9 cellular contexts compared by ENCODE assay signal in the genomic region with DNA sequence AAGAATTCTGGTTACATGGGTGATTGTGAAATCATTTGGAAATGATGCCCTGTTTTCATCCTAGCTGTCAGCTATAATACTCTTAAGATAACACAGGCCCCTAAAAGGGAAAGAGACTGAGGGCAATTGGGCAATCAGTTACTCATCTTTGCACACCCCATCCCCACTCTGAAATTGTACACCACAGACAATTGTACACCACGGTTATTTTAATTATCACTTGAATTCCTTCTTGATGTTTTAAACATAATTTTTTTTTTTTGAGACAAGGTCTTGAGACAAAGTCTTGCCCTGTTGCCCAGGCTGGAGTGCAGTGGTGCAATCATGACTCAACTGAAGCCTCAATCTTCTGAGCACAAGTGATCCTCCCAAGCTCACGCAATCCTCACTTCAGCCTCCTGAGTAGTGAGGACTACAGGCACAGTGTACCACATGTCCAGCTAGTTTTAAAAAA.
DNase-seq lines count a peak whose midpoint lies in the region; TF ChIP-seq lines count a peak whose summit lies in the region.
"Had no signal": no experiment of that assay in that cellular context is flagged by ENCODE, and none has a peak within 500 bp of the region (broad histone marks: within the 10 kb centered on the region; RNA-seq: fewer than 3 reads in every experiment).

No MANE protein-coding gene starts in this region.

- H4K5ac ChIP-seq in mesendoderm (ENCODE audit: low read length), result no peak overlapping the region

- H3K27me3 ChIP-seq in tibial artery (no peaks in the 10 kb centered on the region), mesendoderm (ENCODE audit: insufficient read depth, low read length, poor library complexity) (no peaks in the 10 kb centered on the region)
- H3K27me3 ChIP-seq: neutrophil had no signal

- intact Hi-C loops in tibial artery (cut with DNase I; ENCODE audit: low total_unique reads), result no loop called here

- in situ Hi-C loops in astrocyte of the cerebellum (cut with HindIII; ENCODE audit: low sequenced_read_pairs), result loop anchor here (10.0 kb wide), 1 partner anchor 52 kb away; no protein-coding TSS in a partner anchor

- no peak overlapping the region for H3K18ac ChIP-seq in mesendoderm (ENCODE audit: low read length)

- no peak overlapping the region for H3K56ac ChIP-seq in mesendoderm (ENCODE audit: low read length)

- H3K4me1 ChIP-seq in tibial artery (peaks cover 0 to 9% (median 0%) of the 10 kb centered on the region in 4 donors), mesendoderm (ENCODE audit: control insufficient read depth, low read depth, low read length) (no peaks in the 10 kb centered on the region)

- H3K9me3 ChIP-seq in tibial artery, result no peaks in the 10 kb centered on the region
- H3K9me3 ChIP-seq: neutrophil had no signal

- no peaks in the 10 kb centered on the region for H3K36me3 ChIP-seq in tibial artery
- no peaks in the 10 kb centered on the region for H3K36me3 ChIP-seq in mesendoderm (ENCODE audit: control insufficient read depth, insufficient read depth, low read length)
- H3K36me3 ChIP-seq: neutrophil had no signal

- H2BK5ac ChIP-seq in mesendoderm (ENCODE audit: low read length), result no peak overlapping the region

- H2BK15ac ChIP-seq in mesendoderm (replicated peaks; ENCODE audit: low read depth), result no peak overlapping the region

- H3K4me3 ChIP-seq in astrocyte of the cerebellum (ENCODE audit: low read depth, low read length), result no peak overlapping the region
- H3K4me3 ChIP-seq in tibial artery, result no peak overlapping the region
- no peak overlapping the region for H3K4me3 ChIP-seq in mesendoderm (ENCODE audit: low read length)

- no peaks in the 10 kb centered on the region for H3K79me2 ChIP-seq in mesendoderm (ENCODE audit: control insufficient read depth, insufficient read depth, low read length)

- no CpG with 5 or more reads among the region's 2 CpGs for WGBS in mesendoderm (ENCODE audit: extremely low coverage, insufficient coverage, low lambda C conversion rate)

- H4K8ac ChIP-seq in mesendoderm (ENCODE audit: low read depth, low read length), result no peak overlapping the region

- no peak overlapping the region for H3K23ac ChIP-seq in mesendoderm (ENCODE audit: low read length)

- H3K4me2 ChIP-seq in mesendoderm (ENCODE audit: low read length), result no peak overlapping the region

- no peak overlapping the region for H2BK120ac ChIP-seq in mesendoderm (ENCODE audit: low read depth, low read length)

- TF ChIP-seq CTCF in astrocyte of the cerebellum (IDR thresholded peaks at IDR 0.05; ENCODE audit: low read depth, low read length, missing control alignments) (no peak), tibial artery (IDR thresholded peaks at IDR 0.05) (no peak)

- H2AK5ac ChIP-seq in mesendoderm (ENCODE audit: low read length), result no peak overlapping the region

- H3K4ac ChIP-seq in mesendoderm (ENCODE audit: low read depth, low read length), result no peak overlapping the region

- H3K27ac ChIP-seq in tibial artery (no peak overlapping the region), caudate nucleus (ENCODE audit: low read depth, low read length) (no peak overlapping the region), mesendoderm (ENCODE audit: low read depth, low read length) (no peak overlapping the region)
- H3K27ac ChIP-seq: neutrophil had no signal

- DNase-seq in HuH-7 (ENCODE audit: low spot score) (peak; percentile 4), astrocyte of the cerebellum (ENCODE audit: low read depth) (peak; percentile 75), hepatic stellate cell (ENCODE audit: low spot score) (peak; percentile 34), tibial artery (peak; percentile 71 to 73), caudate nucleus (lab: John Stamatoyannopoulos, UW) (no peak), mesendoderm (no peak), UCSD-AML1 (lab: John Stamatoyannopoulos, UW; ENCODE audit: unreplicated experiment) (no peak)
- DNase-seq: NCI-H510A treated with DMSO at 0.1 percent for 48 hours had no signal

- no peak overlapping the region for H3K9ac ChIP-seq in mesendoderm (ENCODE audit: low read length)

- no peaks in the 10 kb centered on the region for H3K79me1 ChIP-seq in mesendoderm (ENCODE audit: low read length)

Comparison
In these comparisons a context has a peak if more than half of its experiments do, and no peak if none do; other contexts are left out.
1. DNase-seq: peak in HuH-7 (single experiment), astrocyte of the cerebellum (single experiment), hepatic stellate cell (single experiment) and tibial artery (2 of 2); none in caudate nucleus (0 of 61), mesendoderm (single experiment) and UCSD-AML1 (single experiment).